1 cellular context compared by ENCODE assay signal in the genomic region with DNA sequence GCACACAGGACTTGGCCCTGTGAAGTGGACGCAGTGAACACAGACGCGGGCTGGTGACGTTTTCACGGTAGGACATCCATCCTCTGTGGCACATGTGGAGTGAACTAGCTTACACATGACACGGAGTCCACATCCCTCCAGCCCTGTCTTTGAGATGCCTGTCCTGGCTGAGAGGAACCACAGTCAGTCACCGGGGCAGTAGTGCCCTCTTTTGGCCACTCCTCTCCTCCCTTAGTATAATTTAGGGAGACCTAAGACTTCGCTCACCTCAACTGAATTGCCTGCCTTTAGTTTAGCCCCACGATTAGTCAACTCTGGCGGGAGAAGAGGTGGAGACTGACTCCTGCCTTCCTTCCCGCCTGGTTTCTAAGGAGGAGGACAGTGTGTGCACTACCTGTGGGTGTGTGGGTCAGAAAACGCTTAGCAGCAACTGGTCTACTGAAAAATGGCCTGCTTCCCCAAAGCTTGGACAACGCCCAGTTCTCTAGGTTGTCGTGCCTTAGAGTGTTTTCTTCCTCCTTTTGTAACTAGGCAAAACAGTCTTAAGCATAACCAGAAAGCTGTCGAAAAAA.
TF ChIP-seq lines count a peak whose summit lies in the region.

No MANE protein-coding gene starts in this region.

TF ChIP-seq in HepG2, 621 proteins besides CTCF, POLR2A, EP300 and RAD21 (continued from another document):
- TF ChIP-seq, protein P1, sequence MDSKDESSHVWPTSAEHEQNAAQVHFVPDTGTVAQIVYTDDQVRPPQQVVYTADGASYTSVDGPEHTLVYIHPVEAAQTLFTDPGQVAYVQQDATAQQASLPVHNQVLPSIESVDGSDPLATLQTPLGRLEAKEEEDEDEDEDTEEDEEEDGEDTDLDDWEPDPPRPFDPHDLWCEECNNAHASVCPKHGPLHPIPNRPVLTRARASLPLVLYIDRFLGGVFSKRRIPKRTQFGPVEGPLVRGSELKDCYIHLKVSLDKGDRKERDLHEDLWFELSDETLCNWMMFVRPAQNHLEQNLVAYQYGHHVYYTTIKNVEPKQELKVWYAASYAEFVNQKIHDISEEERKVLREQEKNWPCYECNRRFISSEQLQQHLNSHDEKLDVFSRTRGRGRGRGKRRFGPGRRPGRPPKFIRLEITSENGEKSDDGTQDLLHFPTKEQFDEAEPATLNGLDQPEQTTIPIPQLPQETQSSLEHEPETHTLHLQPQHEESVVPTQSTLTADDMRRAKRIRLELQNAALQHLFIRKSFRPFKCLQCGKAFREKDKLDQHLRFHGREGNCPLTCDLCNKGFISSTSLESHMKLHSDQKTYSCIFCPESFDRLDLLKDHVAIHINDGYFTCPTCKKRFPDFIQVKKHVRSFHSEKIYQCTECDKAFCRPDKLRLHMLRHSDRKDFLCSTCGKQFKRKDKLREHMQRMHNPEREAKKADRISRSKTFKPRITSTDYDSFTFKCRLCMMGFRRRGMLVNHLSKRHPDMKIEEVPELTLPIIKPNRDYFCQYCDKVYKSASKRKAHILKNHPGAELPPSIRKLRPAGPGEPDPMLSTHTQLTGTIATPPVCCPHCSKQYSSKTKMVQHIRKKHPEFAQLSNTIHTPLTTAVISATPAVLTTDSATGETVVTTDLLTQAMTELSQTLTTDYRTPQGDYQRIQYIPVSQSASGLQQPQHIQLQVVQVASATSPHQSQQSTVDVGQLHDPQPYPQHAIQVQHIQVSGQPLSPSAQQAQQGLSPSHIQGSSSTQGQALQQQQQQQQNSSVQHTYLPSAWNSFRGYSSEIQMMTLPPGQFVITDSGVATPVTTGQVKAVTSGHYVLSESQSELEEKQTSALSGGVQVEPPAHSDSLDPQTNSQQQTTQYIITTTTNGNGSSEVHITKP (CRISPR knock-in tag; IDR thresholded peaks at IDR 0.05; ENCODE audit: low read depth), result no peak
- no peak for TF ChIP-seq EHMT2 (IDR thresholded peaks at IDR 0.05; ENCODE audit: borderline replicate concordance, low read depth, low read length)
- no peak for TF ChIP-seq TSC22D2 (CRISPR knock-in tag; IDR thresholded peaks at IDR 0.05; ENCODE audit: borderline replicate concordance)
- no peak for TF ChIP-seq KAT8 (CRISPR knock-in tag; IDR thresholded peaks at IDR 0.05)
- no peak for TF ChIP-seq ZNF350 (CRISPR knock-in tag; IDR thresholded peaks at IDR 0.05; ENCODE audit: borderline replicate concordance, low read depth)
- no peak for TF ChIP-seq SNAI1 (CRISPR knock-in tag; IDR thresholded peaks at IDR 0.05; ENCODE audit: borderline replicate concordance)
- TF ChIP-seq HMGA1 (CRISPR knock-in tag; conservative IDR thresholded peaks at IDR 0.05), result no peak
- TF ChIP-seq CHCHD3 (CRISPR knock-in tag; IDR thresholded peaks at IDR 0.05), result no peak
- no peak for TF ChIP-seq ZNF343 (CRISPR knock-in tag; IDR thresholded peaks at IDR 0.05)
- TF ChIP-seq, protein P2, sequence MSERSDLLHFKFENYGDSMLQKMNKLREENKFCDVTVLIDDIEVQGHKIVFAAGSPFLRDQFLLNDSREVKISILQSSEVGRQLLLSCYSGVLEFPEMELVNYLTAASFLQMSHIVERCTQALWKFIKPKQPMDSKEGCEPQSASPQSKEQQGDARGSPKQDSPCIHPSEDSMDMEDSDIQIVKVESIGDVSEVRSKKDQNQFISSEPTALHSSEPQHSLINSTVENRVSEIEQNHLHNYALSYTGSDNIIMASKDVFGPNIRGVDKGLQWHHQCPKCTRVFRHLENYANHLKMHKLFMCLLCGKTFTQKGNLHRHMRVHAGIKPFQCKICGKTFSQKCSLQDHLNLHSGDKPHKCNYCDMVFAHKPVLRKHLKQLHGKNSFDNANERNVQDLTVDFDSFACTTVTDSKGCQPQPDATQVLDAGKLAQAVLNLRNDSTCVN (CRISPR knock-in tag; IDR thresholded peaks at IDR 0.05; ENCODE audit: borderline replicate concordance), result no peak
- TF ChIP-seq, protein P3, sequence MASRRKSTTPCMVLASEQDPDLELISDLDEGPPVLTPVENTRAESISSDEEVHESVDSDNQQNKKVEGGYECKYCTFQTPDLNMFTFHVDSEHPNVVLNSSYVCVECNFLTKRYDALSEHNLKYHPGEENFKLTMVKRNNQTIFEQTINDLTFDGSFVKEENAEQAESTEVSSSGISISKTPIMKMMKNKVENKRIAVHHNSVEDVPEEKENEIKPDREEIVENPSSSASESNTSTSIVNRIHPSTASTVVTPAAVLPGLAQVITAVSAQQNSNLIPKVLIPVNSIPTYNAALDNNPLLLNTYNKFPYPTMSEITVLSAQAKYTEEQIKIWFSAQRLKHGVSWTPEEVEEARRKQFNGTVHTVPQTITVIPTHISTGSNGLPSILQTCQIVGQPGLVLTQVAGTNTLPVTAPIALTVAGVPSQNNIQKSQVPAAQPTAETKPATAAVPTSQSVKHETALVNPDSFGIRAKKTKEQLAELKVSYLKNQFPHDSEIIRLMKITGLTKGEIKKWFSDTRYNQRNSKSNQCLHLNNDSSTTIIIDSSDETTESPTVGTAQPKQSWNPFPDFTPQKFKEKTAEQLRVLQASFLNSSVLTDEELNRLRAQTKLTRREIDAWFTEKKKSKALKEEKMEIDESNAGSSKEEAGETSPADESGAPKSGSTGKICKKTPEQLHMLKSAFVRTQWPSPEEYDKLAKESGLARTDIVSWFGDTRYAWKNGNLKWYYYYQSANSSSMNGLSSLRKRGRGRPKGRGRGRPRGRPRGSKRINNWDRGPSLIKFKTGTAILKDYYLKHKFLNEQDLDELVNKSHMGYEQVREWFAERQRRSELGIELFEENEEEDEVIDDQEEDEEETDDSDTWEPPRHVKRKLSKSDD (CRISPR knock-in tag; IDR thresholded peaks at IDR 0.05; ENCODE audit: low read depth), result no peak
